ENCODE assay signal across 1 cellular context in the genomic region with DNA sequence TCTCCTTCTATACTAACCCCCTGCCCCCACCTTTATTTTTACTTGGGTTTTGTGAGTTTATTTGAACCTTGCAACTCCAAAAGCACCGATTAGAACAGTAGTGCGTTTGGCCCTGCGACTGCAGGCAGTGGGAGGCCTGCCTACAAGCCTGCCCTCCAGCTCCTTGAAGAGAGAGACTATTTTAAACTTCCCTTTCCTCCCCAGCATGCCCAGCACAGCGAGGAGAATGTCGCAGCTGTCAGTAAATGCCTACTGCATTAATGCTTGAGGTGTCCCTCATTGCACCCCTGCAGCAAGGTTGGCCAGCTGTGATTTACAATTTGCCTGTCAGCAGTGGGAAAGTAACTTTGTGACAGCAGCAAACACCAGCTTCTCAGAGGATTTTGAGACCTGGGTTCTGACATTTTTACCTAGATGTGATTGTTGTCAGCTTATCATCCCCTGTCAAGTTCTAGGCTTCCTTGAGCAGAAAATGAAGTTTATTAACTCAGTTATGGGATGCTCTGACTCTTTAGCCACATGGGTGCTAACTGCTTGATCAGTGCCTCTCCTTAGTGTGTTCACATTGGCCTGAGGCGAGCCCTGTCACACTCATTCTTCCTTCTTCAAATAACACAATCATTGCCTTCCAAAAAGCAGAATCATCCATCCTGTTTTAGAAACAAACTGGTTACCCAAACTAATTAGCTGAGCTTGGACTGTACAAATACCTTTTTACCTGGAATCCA.
TF ChIP-seq lines count a peak whose summit lies in the region.

No MANE protein-coding gene starts in this region.

TF ChIP-seq in GM23338, 12 proteins besides CTCF, POLR2A, EP300 and RAD21 (continued from another document):
- TF ChIP-seq ZNF462 (CRISPR knock-in tag; IDR thresholded peaks at IDR 0.05) (no peak), NANOG (IDR thresholded peaks at IDR 0.05; ENCODE audit: borderline replicate concordance) (no peak), ZNF114 (CRISPR knock-in tag; IDR thresholded peaks at IDR 0.05) (no peak), EZH2phosphoT487 (IDR thresholded peaks at IDR 0.05; ENCODE audit: unreplicated experiment) (no peak), CREB1 (CRISPR knock-in tag; IDR thresholded peaks at IDR 0.05; ENCODE audit: low read depth) (no peak), STAT1 (IDR thresholded peaks at IDR 0.05; ENCODE audit: unreplicated experiment) (no peak)
- TF ChIP-seq, protein P1, sequence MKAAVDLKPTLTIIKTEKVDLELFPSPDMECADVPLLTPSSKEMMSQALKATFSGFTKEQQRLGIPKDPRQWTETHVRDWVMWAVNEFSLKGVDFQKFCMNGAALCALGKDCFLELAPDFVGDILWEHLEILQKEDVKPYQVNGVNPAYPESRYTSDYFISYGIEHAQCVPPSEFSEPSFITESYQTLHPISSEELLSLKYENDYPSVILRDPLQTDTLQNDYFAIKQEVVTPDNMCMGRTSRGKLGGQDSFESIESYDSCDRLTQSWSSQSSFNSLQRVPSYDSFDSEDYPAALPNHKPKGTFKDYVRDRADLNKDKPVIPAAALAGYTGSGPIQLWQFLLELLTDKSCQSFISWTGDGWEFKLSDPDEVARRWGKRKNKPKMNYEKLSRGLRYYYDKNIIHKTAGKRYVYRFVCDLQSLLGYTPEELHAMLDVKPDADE (IDR thresholded peaks at IDR 0.05): no peak
